8 cellular contexts compared by ENCODE assay signal in genomic region chr10:70233109-70233938, GRCh38. TPM values are rescaled to one million over a fixed set of nuclear protein-coding genes. Genes with fewer than 3 reads are reported as not detected.
A peak's percentile ranks its signal among the peaks of the same experiment; 100 is the strongest.
DNase-seq lines count a peak whose midpoint lies in the region; ATAC-seq and TF ChIP-seq lines count a peak whose summit lies in the region.

Gene PPA1, minus strand, starts transcription at chr10:70233429. Its CDS starts 102 bp downstream, at chr10:70233327.

- H3K9me3 ChIP-seq in heart left ventricle (no peaks in the 10 kb centered on the region), upper lobe of left lung (no peaks in the 10 kb centered on the region)

- H3K27ac ChIP-seq in adipose tissue (ENCODE audit: low read depth, low read length) (peak within 1 kb of the TSS; percentile 33), heart left ventricle (peak within 1 kb of the TSS; percentile 25 to 89 (median 78)), upper lobe of left lung (peak within 1 kb of the TSS; percentile 82 to 94 (median 90))

- H3K27me3 ChIP-seq in heart left ventricle, result no peaks in the 10 kb centered on the region
- no peaks in the 10 kb centered on the region for H3K27me3 ChIP-seq in upper lobe of left lung

- H3K4me1 ChIP-seq in heart left ventricle, result peaks cover 0 to 42% (median 12%) of the 10 kb centered on the region in 12 donors
- H3K4me1 ChIP-seq in upper lobe of left lung, result peaks cover 14 to 51% (median 36%) of the 10 kb centered on the region in 4 donors

- peak within 1 kb of the TSS; percentile 54 for H3K4me3 ChIP-seq in GM12875 (ENCODE audit: low read depth, low read length)
- H3K4me3 ChIP-seq in heart left ventricle, result peak within 1 kb of the TSS; percentile 65 to 94 (median 83)
- peak within 1 kb of the TSS; percentile 59 to 99 (median 92) for H3K4me3 ChIP-seq in upper lobe of left lung

- H3K36me3 ChIP-seq in heart left ventricle, result peaks cover 0 to 21% (median 12%) of the 10 kb centered on the region in 9 donors
- peaks cover 0 to 16% (median 5%) of the 10 kb centered on the region in 4 donors for H3K36me3 ChIP-seq in upper lobe of left lung

- TF ChIP-seq EP300 in upper lobe of left lung (IDR thresholded peaks at IDR 0.05), result peak in 1 of 4 donors; percentile 27

- ATAC-seq in HG02798 (IDR thresholded peaks at IDR 0.05; ENCODE audit: poor library complexity, unreplicated experiment) (peak; percentile 96), heart left ventricle (peak; percentile 99 to 100 (median 99)), upper lobe of left lung (ENCODE audit: low FRiP score in 2 of 2) (peak; percentile 98 to 99)

- TF ChIP-seq CTCF in GM12875 (IDR thresholded peaks at IDR 0.05; ENCODE audit: borderline replicate concordance, insufficient read depth, low read depth, low read length) (peak; percentile 16; the same call in 1 of the 2 replicates), heart left ventricle (IDR thresholded peaks at IDR 0.05) (peak in 5 of 12 donors; percentile 2 to 23 (median 7)), upper lobe of left lung (IDR thresholded peaks at IDR 0.05) (peak in 3 of 6 experiments; percentile 18 to 46 (median 37))

- intact Hi-C loops in heart left ventricle (cut with DNase I), result loop anchor here in 2 of 10 donors (2.0 to 5.0 kb wide), 2 partner anchors 63 to 129 kb away; no protein-coding TSS in a partner anchor
- intact Hi-C loops in posterior cingulate gyrus (cut with DNase I), result loop anchor here (5.0 kb wide), 1 partner anchor 149 kb away; the partner anchor contains the start of gene LRRC20

- WGBS in adipose tissue, 3 donors, result 0% methylated on average over 60 to 74 of the region's 74 CpGs
- 0 to 2% (median 1%) methylated on average over 24 to 74 of the region's 74 CpGs for WGBS in heart left ventricle, 4 donors
- 0 to 1% methylated on average over 17 to 20 of the region's 74 CpGs for WGBS in upper lobe of left lung, 2 donors

- TF ChIP-seq POLR2A in heart left ventricle (IDR thresholded peaks at IDR 0.05) (peak in 1 of 2 donors; percentile 94), upper lobe of left lung (IDR thresholded peaks at IDR 0.05) (peak in 3 of 4 donors; percentile 86 to 94 (median 91))

- DNase-seq in NCI-H1436 (lab: John Stamatoyannopoulos, UW) (peak; percentile 95), T follicular helper cell (ENCODE audit: low read depth) (peak; percentile 99), heart left ventricle (peak; percentile 99 to 100 (median 99)), posterior cingulate gyrus (peak; percentile 98 to 100 (median 99)), upper lobe of left lung (peak; percentile 99 to 100)

RNA-seq across cellular contexts. Expression of gene PPA1, which starts in this region (rescaled TPM):
- polyA plus RNA-seq in adipose tissue (100 to 1,000 TPM; 161 to 202 (median 199) TPM), heart left ventricle (100 to 1,000 TPM in 1 of 2 donors, 10 to 100 TPM in 1; 89.5 to 143 TPM)
- total RNA-seq in heart left ventricle (100 to 1,000 TPM in 3 of 9 donors, 10 to 100 TPM in 6; 61.1 to 151 (median 81.0) TPM), upper lobe of left lung (100 to 1,000 TPM in 5 of 6 donors, 10 to 100 TPM in 1; 46.1 to 205 (median 154) TPM)

Comparison
In these comparisons a context has a peak if more than half of its experiments do, and no peak if none do; other contexts are left out.
1. Peak in every context shown above with its lines: DNase-seq, ATAC-seq, H3K4me3 ChIP-seq and H3K27ac ChIP-seq.
2. H3K27ac ChIP-seq: peak in every context shown above with its lines; median percentile 90 in upper lobe of left lung; 78 in heart left ventricle; 33 in adipose tissue.